ENCODE assay signal across 11 cellular contexts in the genomic region with DNA sequence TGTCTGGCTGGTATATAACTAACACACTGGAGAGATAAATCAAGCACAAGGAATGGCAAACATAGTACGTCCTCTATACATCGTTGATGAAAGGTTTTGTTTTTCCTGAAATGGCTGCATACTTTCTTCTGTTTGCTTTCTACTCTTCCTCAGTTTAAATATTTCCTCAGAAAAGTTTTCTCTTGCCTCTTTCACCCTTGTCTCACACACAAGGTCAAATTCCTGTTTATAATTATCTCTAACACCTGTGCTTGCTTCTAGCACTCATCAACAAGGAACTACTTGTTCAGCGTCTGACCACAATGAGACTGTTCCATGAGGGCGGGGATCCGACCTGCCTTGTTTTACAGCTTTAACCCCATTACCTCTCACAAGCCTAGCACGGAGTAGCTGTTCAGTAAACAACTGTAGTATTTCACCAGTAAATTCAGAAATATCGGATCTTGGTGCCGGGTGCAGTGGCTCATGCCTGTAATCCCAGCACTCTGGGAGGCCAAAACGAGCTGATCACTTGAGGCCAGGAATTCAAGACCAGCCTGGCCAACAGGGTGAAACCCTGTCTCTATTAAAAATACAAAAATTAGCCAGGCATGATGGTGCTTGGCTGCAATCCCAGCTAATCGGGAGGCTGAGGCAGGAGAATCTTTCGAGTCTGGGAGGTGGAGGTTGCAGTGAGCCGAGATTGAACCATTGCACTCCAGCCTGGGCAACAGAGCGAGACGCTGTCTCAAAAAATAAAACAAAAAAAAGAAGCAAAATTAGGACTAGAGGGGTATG. TPM values are rescaled to one million over a fixed set of nuclear protein-coding genes. Genes with fewer than 3 reads are reported as not detected.
DNase-seq lines count a peak whose midpoint lies in the region; ATAC-seq and TF ChIP-seq lines count a peak whose summit lies in the region.
"Had no signal": no experiment of that assay in that cellular context is flagged by ENCODE, and none has a peak within 500 bp of the region (broad histone marks: within the 10 kb centered on the region; RNA-seq: fewer than 3 reads in every experiment).

No MANE protein-coding gene starts in this region.

- H3K36me3 ChIP-seq in body of pancreas (replicated peaks in 1 of 2; ENCODE audit: insufficient read depth in 1 of 2, low read depth in 2 of 2) (no peaks in the 10 kb centered on the region), mesendoderm (ENCODE audit: control insufficient read depth, insufficient read depth, low read length) (no peaks in the 10 kb centered on the region)

- ATAC-seq in body of pancreas (peak; percentile 89), HG03097 (IDR thresholded peaks at IDR 0.05; ENCODE audit: low FRiP score, unreplicated experiment) (no peak)
- ATAC-seq in stimulated activated naive CD8-positive, alpha-beta T cell treated with anti-CD3 and anti-CD28 coated beads, Interleukin-15, amount 100 ng/mL, for 72 hours = no peak

- no peak overlapping the region for H3K4me2 ChIP-seq in mesendoderm (ENCODE audit: low read length)

- in situ Hi-C loops in KBM-7 (cut with MboI; ENCODE audit: low pct_unique_long_range_greater_than_20kb, low sequenced_read_pairs) = no loop called here

- H3K4me1 ChIP-seq in body of pancreas (peaks cover 12% of the 10 kb centered on the region), mesendoderm (ENCODE audit: control insufficient read depth, low read depth, low read length) (no peaks in the 10 kb centered on the region)

- H3K27me3 ChIP-seq in body of pancreas (no peaks in the 10 kb centered on the region), mesendoderm (ENCODE audit: insufficient read depth, low read length, poor library complexity) (no peaks in the 10 kb centered on the region)

- DNase-seq in A172 (ENCODE audit: low spot score) (peak; percentile 41), KBM-7 (peak; percentile 28), body of pancreas (peak; percentile 31 to 50 (median 43)), mesendoderm (no peak), nucleus accumbens (lab: John Stamatoyannopoulos, UW) (no peak)
- no peak for DNase-seq in activated naive CD4-positive, alpha-beta T cell treated with anti-CD3 and anti-CD28 coated beads, Interleukin-2, amount 50 U/mL, for 16 hours
- no peak for DNase-seq in stimulated activated naive CD8-positive, alpha-beta T cell treated with anti-CD3 and anti-CD28 coated beads, Interleukin-15, amount 100 ng/mL, for 72 hours
- DNase-seq: caudate nucleus, left cardiac atrium, NCI-H2081 treated with DMSO at 0.1 percent for 48 hours had no signal

- peaks cover 4% of the 10 kb centered on the region for H3K79me2 ChIP-seq in mesendoderm (ENCODE audit: control insufficient read depth, insufficient read depth, low read length)

- no peak overlapping the region for H2AK5ac ChIP-seq in mesendoderm (ENCODE audit: low read length)

- H2BK120ac ChIP-seq in mesendoderm (ENCODE audit: low read depth, low read length) = no peak overlapping the region

- peak overlapping the region; percentile 36 for H3K18ac ChIP-seq in mesendoderm (ENCODE audit: low read length)

- H3K27me3 Mint-ChIP-seq in stimulated activated naive CD8-positive, alpha-beta T cell treated with anti-CD3 and anti-CD28 coated beads, Interleukin-15, amount 100 ng/mL, for 72 hours = peaks cover 18% of the 10 kb centered on the region

- H3K27ac ChIP-seq in body of pancreas (peak overlapping the region; percentile 45 to 74 (median 70)), mesendoderm (ENCODE audit: low read depth, low read length) (no peak overlapping the region)

- H3K4me3 Mint-ChIP-seq in stimulated activated naive CD8-positive, alpha-beta T cell treated with anti-CD3 and anti-CD28 coated beads, Interleukin-15, amount 100 ng/mL, for 72 hours = no peak overlapping the region

- H3K9ac ChIP-seq in mesendoderm (ENCODE audit: low read length) = no peak overlapping the region

- H3K4me3 ChIP-seq in body of pancreas (no peak overlapping the region), mesendoderm (ENCODE audit: low read length) (no peak overlapping the region)

- no peak for TF ChIP-seq POLR2A in body of pancreas (IDR thresholded peaks at IDR 0.05)

- no peak overlapping the region for H3K4ac ChIP-seq in mesendoderm (ENCODE audit: low read depth, low read length)

- H4K8ac ChIP-seq in mesendoderm (ENCODE audit: low read depth, low read length) = no peak overlapping the region

- no peak overlapping the region for H2BK5ac ChIP-seq in mesendoderm (ENCODE audit: low read length)

- H3K4me1 Mint-ChIP-seq in stimulated activated naive CD8-positive, alpha-beta T cell treated with anti-CD3 and anti-CD28 coated beads, Interleukin-15, amount 100 ng/mL, for 72 hours = peaks cover 13% of the 10 kb centered on the region

- 46 to 52% methylated on average over 12 to 14 of the region's 14 CpGs for WGBS in body of pancreas, 2 donors
- WGBS in mesendoderm (ENCODE audit: extremely low coverage, insufficient coverage, low lambda C conversion rate) = no CpG with 5 or more reads among the region's 14 CpGs

- no peak overlapping the region for H3K27ac Mint-ChIP-seq in stimulated activated naive CD8-positive, alpha-beta T cell treated with anti-CD3 and anti-CD28 coated beads, Interleukin-15, amount 100 ng/mL, for 72 hours

- no peak for TF ChIP-seq CTCF in body of pancreas (IDR thresholded peaks at IDR 0.05)

- intact Hi-C loops in body of pancreas (cut with DNase I) = no loop called here

- no peaks in the 10 kb centered on the region for H3K9me3 ChIP-seq in body of pancreas

- peak overlapping the region; percentile 17 for H3K56ac ChIP-seq in mesendoderm (ENCODE audit: low read length)

- no peak overlapping the region for H4K5ac ChIP-seq in mesendoderm (ENCODE audit: low read length)

- H3K23ac ChIP-seq in mesendoderm (ENCODE audit: low read length) = no peak overlapping the region

- H3K9me3 Mint-ChIP-seq in stimulated activated naive CD8-positive, alpha-beta T cell treated with anti-CD3 and anti-CD28 coated beads, Interleukin-15, amount 100 ng/mL, for 72 hours = no peaks in the 10 kb centered on the region

- no peak overlapping the region for H2BK15ac ChIP-seq in mesendoderm (replicated peaks; ENCODE audit: low read depth)

- H3K79me1 ChIP-seq in mesendoderm (ENCODE audit: low read length) = peaks cover 3% of the 10 kb centered on the region

RNA-seq across cellular contexts. Expression of gene NR6A1, which starts 37.0 kb away (rescaled TPM):
- 0.28 and 1.2 TPM in 2 replicates for total RNA-seq in A172 (2014; rRNA removed; shearing (Covaris generic))
- 1 to 10 TPM; 3.3 to 3.9 TPM for total RNA-seq in body of pancreas
- polyA plus RNA-seq in mesendoderm (2013, experiment 1 of 2) = 58.7 TPM
- 58.1 TPM for polyA plus RNA-seq in mesendoderm (2013, experiment 2 of 2)

RNA-seq across cellular contexts. Expression of gene OLFML2A, which starts 42.8 kb away (rescaled TPM):
- total RNA-seq in A172 (2014; rRNA removed; shearing (Covaris generic)) = 12.0 and 18.0 TPM in 2 replicates
- 1 to 10 TPM; 4.4 to 5.3 TPM for total RNA-seq in body of pancreas
- polyA plus RNA-seq in mesendoderm (2013, experiment 1 of 2) = 2.1 TPM
- polyA plus RNA-seq in mesendoderm (2013, experiment 2 of 2) = 2.4 TPM

Comparison
In these comparisons a context has a peak if more than half of its experiments do, and no peak if none do; other contexts are left out.
1. DNase-seq: peak in A172 (single experiment), KBM-7 (single experiment) and body of pancreas (4 of 4); none in mesendoderm (single experiment), activated naive CD4-positive, alpha-beta T cell treated with anti-CD3 and anti-CD28 coated beads, Interleukin-2, amount 50 U/mL, for 16 hours (single experiment), nucleus accumbens (0 of 56) and stimulated activated naive CD8-positive, alpha-beta T cell treated with anti-CD3 and anti-CD28 coated beads, Interleukin-15, amount 100 ng/mL, for 72 hours (0 of 2).